Comparison of ENCODE assay signal across 8 cellular contexts in the genomic region with DNA sequence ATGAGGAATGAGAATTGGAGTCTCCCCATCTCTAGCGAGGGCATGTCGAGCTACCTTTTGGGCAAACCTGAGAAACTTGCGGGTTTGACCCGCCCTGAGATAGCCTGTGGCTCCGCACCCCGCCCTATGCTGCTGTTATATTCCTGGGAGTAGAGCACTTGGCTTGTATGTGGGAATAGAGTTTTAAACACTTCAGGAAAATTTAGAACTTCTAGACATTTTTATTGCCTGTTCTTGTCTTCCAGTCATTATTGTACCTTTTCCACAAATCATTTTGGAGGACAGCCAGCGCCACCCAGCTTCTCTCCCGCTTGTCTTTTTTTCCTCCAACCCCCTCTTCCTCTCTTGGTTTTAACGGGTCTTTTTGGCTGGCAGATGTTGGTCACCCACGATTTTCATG. TPM values are rescaled to one million over a fixed set of nuclear protein-coding genes. Genes with fewer than 3 reads are reported as not detected.
DNase-seq lines count a peak whose midpoint lies in the region; ATAC-seq and TF ChIP-seq lines count a peak whose summit lies in the region.

No MANE protein-coding gene starts in this region.

- CTCF ChIA-PET in activated CD4-positive, alpha-beta T cell treated with anti-CD3 and anti-CD28 coated beads, Interleukin-2, amount 10 ng/mL, durations not matched to agents 7 days and 5 days (lab: Charles Lee): interaction anchor here (0.5 to 1.6 kb wide), 8 partner anchors 9 to 75 kb away, joined by 3 to 4 read pairs (median 3); no protein-coding TSS in a partner anchor

- POLR2A ChIA-PET in activated CD4-positive, alpha-beta T cell treated with anti-CD3 and anti-CD28 coated beads, Interleukin-2, amount 10 ng/mL, durations not matched to agents 7 days and 5 days (lab: Charles Lee): interaction anchor here (1.3 kb wide), 1 partner anchor 96 kb away, joined by 5 read pairs; a partner anchor contains a TSS

- no peaks in the 10 kb centered on the region for H3K9me3 ChIP-seq in neural progenitor cell (ENCODE audit: low read depth)

- H3K9ac ChIP-seq in KMS-11 (peak overlapping the region; percentile 86), neural progenitor cell (peak overlapping the region; percentile 76)

- H4K20me1 ChIP-seq in KMS-11 (ENCODE audit: insufficient read depth) (no peaks in the 10 kb centered on the region), neural progenitor cell (ENCODE audit: low read depth) (peaks cover 21% of the 10 kb centered on the region)

- H3K27me3 Mint-ChIP-seq in CD14-positive monocyte (ENCODE audit: low read depth in 3 of 3) (peaks cover 0 to 2% (median 0%) of the 10 kb centered on the region in 3 donors), neural progenitor cell (ENCODE audit: insufficient read depth, low read depth) (peaks cover 2% of the 10 kb centered on the region)
- no peaks in the 10 kb centered on the region for H3K27me3 Mint-ChIP-seq in activated CD4-positive, alpha-beta T cell treated with anti-CD3 and anti-CD28 coated beads, Interleukin-2, amount 10 ng/mL, durations not matched to agents 7 days and 5 days

- H3F3A ChIP-seq in neural progenitor cell (ENCODE audit: low read depth): peaks cover 8% of the 10 kb centered on the region

- peaks cover 59% of the 10 kb centered on the region for H3K79me2 ChIP-seq in KMS-11 (ENCODE audit: insufficient read depth, low read depth)
- peaks cover 64% of the 10 kb centered on the region for H3K79me2 ChIP-seq in neural progenitor cell (ENCODE audit: low read depth)

- TF ChIP-seq CTCF in CD14-positive monocyte (IDR thresholded peaks at IDR 0.05) (no peak), KMS-11 (conservative IDR thresholded peaks at IDR 0.05; ENCODE audit: low read depth, low read length) (no peak), fibroblast of villous mesenchyme (IDR thresholded peaks at IDR 0.05; ENCODE audit: insufficient read depth, low read depth, low read length) (no peak), neural progenitor cell (IDR thresholded peaks at IDR 0.05) (no peak)

- H3K36me3 Mint-ChIP-seq in CD14-positive monocyte: peaks cover 33 to 42% of the 10 kb centered on the region in 2 donors
- peaks cover 39% of the 10 kb centered on the region for H3K36me3 Mint-ChIP-seq in activated CD4-positive, alpha-beta T cell treated with anti-CD3 and anti-CD28 coated beads, Interleukin-2, amount 10 ng/mL, durations not matched to agents 7 days and 5 days (ENCODE audit: low read depth)
- H3K36me3 Mint-ChIP-seq in neural progenitor cell: peaks cover 17% of the 10 kb centered on the region

- peak overlapping the region; percentile 74 for H3K4me3 ChIP-seq in KMS-11 (IDR thresholded peaks at IDR 0.05; ENCODE audit: insufficient read depth, low read depth, low read length)
- H3K4me3 ChIP-seq in fibroblast of villous mesenchyme (ENCODE audit: low read depth, low read length): peak overlapping the region; percentile 77
- peak overlapping the region; percentile 96 for H3K4me3 ChIP-seq in neural progenitor cell

- peak overlapping the region; percentile 79 for H2AFZ ChIP-seq in KMS-11 (ENCODE audit: low read depth)
- H2AFZ ChIP-seq in neural progenitor cell (replicated peaks): peak overlapping the region; percentile 96

- peak overlapping the region; percentile 64 for H3K27ac ChIP-seq in KMS-11
- H3K27ac ChIP-seq in neural progenitor cell: no peak overlapping the region

- H3K36me3 ChIP-seq in KMS-11 (ENCODE audit: insufficient read depth): no peaks in the 10 kb centered on the region
- no peaks in the 10 kb centered on the region for H3K36me3 ChIP-seq in neural progenitor cell

- H3K4me2 ChIP-seq in KMS-11 (peak overlapping the region; percentile 83), neural progenitor cell (peak overlapping the region; percentile 93)

- peaks cover 21% of the 10 kb centered on the region for H3K4me1 ChIP-seq in KMS-11 (ENCODE audit: low read depth, poor library complexity, severe bottlenecking)
- peaks cover 17% of the 10 kb centered on the region for H3K4me1 ChIP-seq in neural progenitor cell

- H3K4me3 Mint-ChIP-seq in CD14-positive monocyte (peak overlapping the region; percentile 92 to 97), neural progenitor cell (peak overlapping the region; percentile 97)
- peak overlapping the region; percentile 94 for H3K4me3 Mint-ChIP-seq in activated CD4-positive, alpha-beta T cell treated with anti-CD3 and anti-CD28 coated beads, Interleukin-2, amount 10 ng/mL, durations not matched to agents 7 days and 5 days

- H3K9me3 Mint-ChIP-seq in CD14-positive monocyte (peaks cover 0 to 2% (median 0%) of the 10 kb centered on the region in 7 donors), neural progenitor cell (no peaks in the 10 kb centered on the region)
- no peaks in the 10 kb centered on the region for H3K9me3 Mint-ChIP-seq in activated CD4-positive, alpha-beta T cell treated with anti-CD3 and anti-CD28 coated beads, Interleukin-2, amount 10 ng/mL, durations not matched to agents 7 days and 5 days

- intact Hi-C loops in CD14-positive monocyte (cut with micrococcal nuclease): loop anchor here in 1 of 2 donors (10.0 kb wide), 2 partner anchors 93 to 1873 kb away; a partner anchor contains a TSS

- ATAC-seq in GM19043 (IDR thresholded peaks at IDR 0.05; ENCODE audit: low read depth, unreplicated experiment): peak; percentile 19

- H3K27me3 ChIP-seq in KMS-11 (ENCODE audit: insufficient read depth, low read depth): no peaks in the 10 kb centered on the region
- no peaks in the 10 kb centered on the region for H3K27me3 ChIP-seq in neural progenitor cell

- peaks cover 54% of the 10 kb centered on the region for H3K4me1 Mint-ChIP-seq in CD14-positive monocyte
- H3K4me1 Mint-ChIP-seq in activated CD4-positive, alpha-beta T cell treated with anti-CD3 and anti-CD28 coated beads, Interleukin-2, amount 10 ng/mL, durations not matched to agents 7 days and 5 days: peaks cover 47% of the 10 kb centered on the region
- H3K4me1 Mint-ChIP-seq in neural progenitor cell: peaks cover 25% of the 10 kb centered on the region

- H3K27ac Mint-ChIP-seq in CD14-positive monocyte (peak overlapping the region; percentile 94 to 98 (median 97)), neural progenitor cell (peak overlapping the region; percentile 40)
- H3K27ac Mint-ChIP-seq in activated CD4-positive, alpha-beta T cell treated with anti-CD3 and anti-CD28 coated beads, Interleukin-2, amount 10 ng/mL, durations not matched to agents 7 days and 5 days: peak overlapping the region; percentile 91

- DNase-seq in CD14-positive monocyte (ENCODE audit: low spot score) (no peak), fibroblast of villous mesenchyme (ENCODE audit: low read depth) (peak; percentile 7), neural progenitor cell (ENCODE audit: low spot score) (peak; percentile 16), inferior parietal cortex (ENCODE audit: extremely low spot score) (no peak), H4 (ENCODE audit: low spot score) (no peak)
- DNase-seq in activated CD4-positive, alpha-beta T cell treated with anti-CD3 and anti-CD28 coated beads, Interleukin-2, amount 10 ng/mL, durations not matched to agents 7 days and 5 days: peak; percentile 7

RNA-seq across cellular contexts. Expression of a gene that starts 0.7 kb away (rescaled TPM):
- polyA plus RNA-seq in CD14-positive monocyte: 10 to 100 TPM; 34.8 to 40.3 TPM
- 10 to 100 TPM; 38.6 to 40.1 TPM for total RNA-seq in activated CD4-positive, alpha-beta T cell treated with anti-CD3 and anti-CD28 coated beads, Interleukin-2, amount 10 ng/mL, durations not matched to agents 7 days and 5 days
- total RNA-seq in fibroblast of villous mesenchyme (41.6 and 53.1 TPM in 2 replicates), neural progenitor cell (ENCODE audit: low replicate concordance) (105 and 137 TPM in 2 replicates)
- total RNA-seq in H4 (2014; rRNA removed; shearing (Covaris generic)): 74.1 and 79.6 TPM in 2 replicates

Comparison
In these comparisons a context has a peak if more than half of its experiments do, and no peak if none do; other contexts are left out.
1. DNase-seq: peak in activated CD4-positive, alpha-beta T cell treated with anti-CD3 and anti-CD28 coated beads, Interleukin-2, amount 10 ng/mL, durations not matched to agents 7 days and 5 days (single experiment), fibroblast of villous mesenchyme (single experiment) and neural progenitor cell (single experiment); none in CD14-positive monocyte (single experiment), inferior parietal cortex (single experiment) and H4 (single experiment).
2. H3K27ac Mint-ChIP-seq: peak in every context shown above with its lines; median percentile 97 in CD14-positive monocyte; 91 in activated CD4-positive, alpha-beta T cell treated with anti-CD3 and anti-CD28 coated beads, Interleukin-2, amount 10 ng/mL, durations not matched to agents 7 days and 5 days; 40 in neural progenitor cell.
3. Peak in every context shown above with its lines, with median percentiles within 50 percentile points of each other: H3K4me3 Mint-ChIP-seq and H3K4me3 ChIP-seq.